ENCODE assay signal across 10 cellular contexts in the genomic region with DNA sequence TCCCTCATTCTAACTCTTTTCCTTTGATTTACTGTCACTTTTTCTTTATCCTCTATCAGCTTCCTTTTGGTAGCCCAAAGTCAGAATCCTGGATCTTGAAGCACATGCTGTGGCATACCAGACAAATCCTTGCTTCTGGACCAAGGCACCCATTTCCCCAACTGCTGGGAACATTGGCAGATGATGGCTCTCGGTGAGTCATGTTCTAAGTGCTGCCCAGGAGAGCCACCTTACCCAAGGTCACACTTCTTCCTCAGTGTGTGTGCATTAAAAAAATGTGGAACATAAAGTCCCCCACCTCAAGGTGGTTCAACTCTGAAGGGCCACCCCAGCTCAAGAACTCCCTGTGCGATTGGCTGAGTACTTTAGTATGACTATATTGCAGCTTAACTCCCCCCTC.
"Had no signal": no experiment of that assay in that cellular context is flagged by ENCODE, and none has a peak within 500 bp of the region (broad histone marks: within the 10 kb centered on the region; RNA-seq: fewer than 3 reads in every experiment).

No MANE protein-coding gene starts in this region.

- H3K4me3 Mint-ChIP-seq: HFFc6, IgD-negative memory B cell had no signal

- H3K27ac ChIP-seq: GM23248, HL-60 had no signal

- H3K27ac Mint-ChIP-seq: HFFc6, IgD-negative memory B cell had no signal

- H3K4me1 ChIP-seq: HAP-1 had no signal

- DNase-seq: GM23248, GOT3, H7, HFFc6, KBM-7 had no signal

- ATAC-seq: HCT116, HepG2 had no signal

- H3K36me3 Mint-ChIP-seq: IgD-negative memory B cell had no signal

- H3K36me3 ChIP-seq: HAP-1 had no signal

- H3K9me3 ChIP-seq: HAP-1 had no signal

- FAIRE-seq: HepG2 had no signal

- H3K4me3 ChIP-seq: GM23248, HAP-1 had no signal

- H3K4me1 Mint-ChIP-seq: IgD-negative memory B cell had no signal
